ENCODE assay signal across 20 cellular contexts in the genomic region with DNA sequence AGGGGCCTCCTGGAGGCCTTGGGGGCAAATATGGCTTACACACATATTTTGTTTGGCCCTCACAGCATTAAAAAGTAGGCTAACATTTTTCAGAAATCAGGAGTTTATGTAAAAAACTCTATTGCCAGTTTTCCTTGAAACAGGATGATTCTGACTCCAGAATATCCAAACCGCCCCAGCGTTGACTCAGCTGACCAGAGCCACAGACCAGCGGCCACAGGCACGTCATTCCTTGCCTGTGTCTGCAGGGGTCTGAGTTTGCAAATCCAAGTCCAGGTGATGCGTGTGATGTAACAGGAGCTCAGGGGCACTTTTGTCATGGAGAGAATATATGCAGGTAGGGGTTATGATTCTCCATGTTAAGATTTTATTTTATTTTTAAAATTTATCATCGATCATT.
"Had no signal": no experiment of that assay in that cellular context is flagged by ENCODE, and none has a peak within 500 bp of the region (broad histone marks: within the 10 kb centered on the region; RNA-seq: fewer than 3 reads in every experiment).

No MANE protein-coding gene starts in this region.

- H3K36me3 ChIP-seq: gastrocnemius medialis, ovary, transverse colon, upper lobe of right lung, uterus had no signal

- H3K27ac ChIP-seq: dorsolateral prefrontal cortex, epithelial cell of prostate, gastrocnemius medialis, ovary, psoas muscle, skin epidermis, transverse colon, upper lobe of right lung, uterus had no signal

- H3K9me3 ChIP-seq: gastrocnemius medialis, ovary, psoas muscle, transverse colon, upper lobe of right lung, uterus had no signal

- ATAC-seq: esophagus mucosa; gastrocnemius medialis; natural killer cell; psoas muscle; right cardiac atrium; stimulated activated naive B cell treated with anti-CD40 and anti-IgM and Interleukin-4, amounts not matched to agents 10 μg/mL and 1 μg/mL and 100 μg/mL, for 72 hours; upper lobe of right lung had no signal

- DNase-seq: dorsolateral prefrontal cortex; effector CD4-positive, alpha-beta T cell; foreskin fibroblast; gastrocnemius medialis; head of caudate nucleus; natural killer cell; occipital lobe; ovary; psoas muscle; right cardiac atrium; stimulated activated CD4-positive, alpha-beta T cell treated with anti-CD3 and anti-CD28 coated beads, Interleukin-15, amount 100 ng/mL, for 24 hours; stimulated activated CD4-positive, alpha-beta T cell treated with anti-CD3 and anti-CD28 coated beads, Interleukin-2, amount 100 ng/mL, for 48 hours; stimulated activated naive B cell treated with anti-CD40 and anti-IgM and Interleukin-4, amounts not matched to agents 10 μg/mL and 1 μg/mL and 100 μg/mL, for 72 hours; transverse colon; upper lobe of right lung; uterus had no signal

- H3K4me3 ChIP-seq: dorsolateral prefrontal cortex, gastrocnemius medialis, lung, ovary, psoas muscle, skin epidermis, transverse colon, upper lobe of right lung, uterus had no signal

- H3K27me3 ChIP-seq: dorsolateral prefrontal cortex, gastrocnemius medialis, ovary, transverse colon, upper lobe of right lung, uterus had no signal

- H3K4me1 ChIP-seq: gastrocnemius medialis, psoas muscle, transverse colon, upper lobe of right lung, uterus had no signal
